In the genomic region with DNA sequence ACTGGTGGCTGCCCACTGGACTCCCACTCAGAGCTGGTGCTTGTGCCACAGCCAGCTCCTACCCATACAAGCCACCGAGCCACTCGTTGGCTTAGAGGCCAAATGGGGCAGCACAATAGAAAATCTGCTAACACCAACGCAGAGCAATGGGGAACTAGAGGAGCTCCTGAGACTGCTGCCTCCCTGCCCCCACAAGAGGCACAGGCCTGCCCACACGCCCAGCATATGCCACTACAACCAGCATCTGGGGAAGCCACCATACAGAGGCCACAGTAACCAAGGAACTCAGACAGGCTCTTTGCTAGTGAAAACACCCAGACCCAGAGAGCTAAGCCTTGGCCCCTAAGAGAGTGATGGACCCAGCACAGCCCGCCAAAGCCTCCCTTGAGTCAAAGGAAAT, we compare ENCODE assay signal across 28 cellular contexts.
DNase-seq lines count a peak whose midpoint lies in the region; ATAC-seq and TF ChIP-seq lines count a peak whose summit lies in the region.
"Had no signal": no experiment of that assay in that cellular context is flagged by ENCODE, and none has a peak within 500 bp of the region (broad histone marks: within the 10 kb centered on the region; RNA-seq: fewer than 3 reads in every experiment).

No MANE protein-coding gene starts in this region.

- no peaks in the 10 kb centered on the region; the same call in 2 of the 3 replicates for H3K36me3 Mint-ChIP-seq in GM23338 (ENCODE audit: low read depth)
- peaks cover 0 to 4% of the 10 kb centered on the region in 2 donors for H3K36me3 Mint-ChIP-seq in stimulated activated naive B cell treated with anti-CD40 and anti-IgM and Interleukin-4, amounts not matched to agents 10 μg/mL and 1 μg/mL and 100 μg/mL, for 72 hours
- H3K36me3 Mint-ChIP-seq: CD14-positive monocyte, immature natural killer cell had no signal

- TF ChIP-seq CTCF in GM23338 (conservative IDR thresholded peaks at IDR 0.05; ENCODE audit: low read depth in 2 of 2), result no peak
- no peak for TF ChIP-seq CTCF in RWPE1 (conservative IDR thresholded peaks at IDR 0.05; ENCODE audit: low read depth)

- ATAC-seq in GM23338, result peak; percentile 31
- peak; percentile 49 to 57 for ATAC-seq in stimulated activated naive B cell treated with anti-CD40 and anti-IgM and Interleukin-4, amounts not matched to agents 10 μg/mL and 1 μg/mL and 100 μg/mL, for 72 hours (replicated peaks)
- ATAC-seq: activated T-helper 17 cell treated with anti-CD3 and anti-CD28 coated beads, Interleukin-2, amount 50 U/mL, for 72 hours; left cardiac atrium; Right ventricle myocardium inferior had no signal

- POLR2A ChIA-PET in RWPE1 (lab: Yijun Ruan, JAX; ENCODE audit: low non-redundant PET), result no interaction called here

- peaks cover 8% of the 10 kb centered on the region; the same call in 2 of the 3 replicates for H3K4me1 Mint-ChIP-seq in GM23338
- peaks cover 2 to 6% of the 10 kb centered on the region in 2 donors for H3K4me1 Mint-ChIP-seq in stimulated activated naive B cell treated with anti-CD40 and anti-IgM and Interleukin-4, amounts not matched to agents 10 μg/mL and 1 μg/mL and 100 μg/mL, for 72 hours
- H3K4me1 Mint-ChIP-seq: activated CD4-positive, alpha-beta memory T cell treated with anti-CD3 and anti-CD28 coated beads, Interleukin-2, amount 10 ng/mL, durations not matched to agents 7 days and 5 days; activated T-helper 17 cell treated with anti-CD3 and anti-CD28 coated beads, Interleukin-2, amount 50 U/mL, for 72 hours; immature natural killer cell; neural crest cell had no signal

- H3K27ac ChIP-seq in GM23338 (ENCODE audit: low read depth), result no peak overlapping the region
- peak overlapping the region; percentile 26 for H3K27ac ChIP-seq in RWPE1
- H3K27ac ChIP-seq: parathyroid adenoma, PC-9, right atrium auricular region, tibial nerve had no signal

- CTCF ChIA-PET in RWPE1 (lab: Yijun Ruan, JAX), result interaction anchor here (0.6 to 1.1 kb wide), 6 partner anchors 13 to 1685 kb away, joined by 3 to 5 read pairs (median 3); no protein-coding TSS in a partner anchor

- H3K4me3 Mint-ChIP-seq in GM23338, result no peak overlapping the region
- no peak overlapping the region for H3K4me3 Mint-ChIP-seq in stimulated activated naive B cell treated with anti-CD40 and anti-IgM and Interleukin-4, amounts not matched to agents 10 μg/mL and 1 μg/mL and 100 μg/mL, for 72 hours
- H3K4me3 Mint-ChIP-seq: activated CD4-positive, alpha-beta memory T cell treated with anti-CD3 and anti-CD28 coated beads, Interleukin-2, amount 10 ng/mL, durations not matched to agents 7 days and 5 days; activated T-helper 17 cell treated with anti-CD3 and anti-CD28 coated beads, Interleukin-2, amount 50 U/mL, for 72 hours; brain; CD14-positive monocyte; immature natural killer cell; neural crest cell had no signal

- H3K27me3 Mint-ChIP-seq in GM23338 (ENCODE audit: insufficient read depth, low read depth, poor library complexity), result peaks cover under 1% of the 10 kb centered on the region
- peaks cover 14 to 19% of the 10 kb centered on the region in 2 donors for H3K27me3 Mint-ChIP-seq in stimulated activated naive B cell treated with anti-CD40 and anti-IgM and Interleukin-4, amounts not matched to agents 10 μg/mL and 1 μg/mL and 100 μg/mL, for 72 hours
- H3K27me3 Mint-ChIP-seq: activated CD4-positive, alpha-beta memory T cell treated with anti-CD3 and anti-CD28 coated beads, Interleukin-2, amount 10 ng/mL, durations not matched to agents 7 days and 5 days had no signal

- no peak for DNase-seq in GM23338 (ENCODE audit: low spot score)
- DNase-seq in RWPE1 (ENCODE audit: low spot score), result no peak
- DNase-seq in hippocampal formation (lab: John Stamatoyannopoulos, UW), result peak; percentile 29 to 34
- DNase-seq in stimulated activated naive B cell treated with anti-CD40 and anti-IgM and Interleukin-4, amounts not matched to agents 10 μg/mL and 1 μg/mL and 100 μg/mL, for 72 hours, result no peak
- DNase-seq in T1000 (lab: John Stamatoyannopoulos, UW), result no peak
- no peak for DNase-seq in SIG-M5 (lab: John Stamatoyannopoulos, UW)
- no peak for DNase-seq in SHP77 treated with DMSO at 0.1 percent for 48 hours (lab: John Stamatoyannopoulos, UW)
- DNase-seq: activated CD4-positive, alpha-beta memory T cell treated with anti-CD3 and anti-CD28 coated beads, Interleukin-2, amount 10 ng/mL, durations not matched to agents 7 days and 5 days; activated CD4-positive, alpha-beta T cell treated with anti-CD3 and anti-CD28 coated beads for 1 hour; activated CD8-positive, alpha-beta memory T cell treated with anti-CD3 and anti-CD28 coated beads, Interleukin-2, amount 50 U/mL, for 48 hours; activated naive CD4-positive, alpha-beta T cell treated with anti-CD3 and anti-CD28 coated beads, Interleukin-2, amount 50 U/mL, for 16 hours; amniotic stem cell; Calu3; immature natural killer cell; KG1; left cardiac atrium; PC-9; stimulated activated CD4-positive, alpha-beta T cell treated with anti-CD3 and anti-CD28 coated beads, Interleukin-1b, Interleukin-23, amount 100 ng/mL, for 48 hours; T-helper 2 cell had no signal

- H3K27me3 ChIP-seq in GM23338 (ENCODE audit: insufficient read depth), result no peaks in the 10 kb centered on the region
- H3K27me3 ChIP-seq: right atrium auricular region, tibial nerve had no signal

- no peaks in the 10 kb centered on the region for H3K9me3 Mint-ChIP-seq in GM23338
- peaks cover 0 to 6% of the 10 kb centered on the region in 2 donors for H3K9me3 Mint-ChIP-seq in stimulated activated naive B cell treated with anti-CD40 and anti-IgM and Interleukin-4, amounts not matched to agents 10 μg/mL and 1 μg/mL and 100 μg/mL, for 72 hours
- H3K9me3 Mint-ChIP-seq: activated CD4-positive, alpha-beta memory T cell treated with anti-CD3 and anti-CD28 coated beads, Interleukin-2, amount 10 ng/mL, durations not matched to agents 7 days and 5 days; activated T-helper 17 cell treated with anti-CD3 and anti-CD28 coated beads, Interleukin-2, amount 50 U/mL, for 72 hours; immature natural killer cell had no signal

- no peak overlapping the region for H3K27ac Mint-ChIP-seq in GM23338
- H3K27ac Mint-ChIP-seq in stimulated activated naive B cell treated with anti-CD40 and anti-IgM and Interleukin-4, amounts not matched to agents 10 μg/mL and 1 μg/mL and 100 μg/mL, for 72 hours, result no peak overlapping the region
- H3K27ac Mint-ChIP-seq: activated CD4-positive, alpha-beta memory T cell treated with anti-CD3 and anti-CD28 coated beads, Interleukin-2, amount 10 ng/mL, durations not matched to agents 7 days and 5 days; activated T-helper 17 cell treated with anti-CD3 and anti-CD28 coated beads, Interleukin-2, amount 50 U/mL, for 72 hours; immature natural killer cell had no signal

- H3F3A ChIP-seq in GM23338 (replicated peaks; ENCODE audit: low read depth), result no peaks in the 10 kb centered on the region

- H3K79me2 ChIP-seq in GM23338 (replicated peaks; ENCODE audit: insufficient read depth), result no peaks in the 10 kb centered on the region
- H3K79me2 ChIP-seq: parathyroid adenoma had no signal

- H3K9me2 ChIP-seq in GM23338 (ENCODE audit: insufficient read depth), result no peaks in the 10 kb centered on the region

- H3K4me2 ChIP-seq in GM23338, result no peak overlapping the region
- H3K4me2 ChIP-seq: PC-9, smooth muscle cell had no signal

- no peak overlapping the region for H3K4me3 ChIP-seq in GM23338
- H3K4me3 ChIP-seq: PC-9, right atrium auricular region, smooth muscle cell, tibial nerve had no signal

- no peaks in the 10 kb centered on the region for H3K4me1 ChIP-seq in GM23338 (ENCODE audit: insufficient read depth)
- H3K4me1 ChIP-seq: parathyroid adenoma, right atrium auricular region, tibial nerve had no signal

- H3K36me3 ChIP-seq in GM23338 (ENCODE audit: insufficient read depth), result no peaks in the 10 kb centered on the region
- H3K36me3 ChIP-seq: right atrium auricular region, tibial nerve had no signal

- H2AFZ ChIP-seq in GM23338, result peak overlapping the region; percentile 96
- H2AFZ ChIP-seq: parathyroid adenoma, PC-9 had no signal

- no peaks in the 10 kb centered on the region for H4K20me1 ChIP-seq in GM23338 (replicated peaks; ENCODE audit: insufficient read depth)

TF ChIP-seq in GM23338, 12 proteins besides CTCF, POLR2A, EP300 and RAD21:
- TF ChIP-seq NANOG (IDR thresholded peaks at IDR 0.05; ENCODE audit: borderline replicate concordance) (no peak), STAT1 (IDR thresholded peaks at IDR 0.05; ENCODE audit: unreplicated experiment) (no peak), ZNF331 (CRISPR knock-in tag; IDR thresholded peaks at IDR 0.05; ENCODE audit: low read depth) (no peak), CREB1 (CRISPR knock-in tag; IDR thresholded peaks at IDR 0.05; ENCODE audit: low read depth) (no peak)
- TF ChIP-seq, protein P1, sequence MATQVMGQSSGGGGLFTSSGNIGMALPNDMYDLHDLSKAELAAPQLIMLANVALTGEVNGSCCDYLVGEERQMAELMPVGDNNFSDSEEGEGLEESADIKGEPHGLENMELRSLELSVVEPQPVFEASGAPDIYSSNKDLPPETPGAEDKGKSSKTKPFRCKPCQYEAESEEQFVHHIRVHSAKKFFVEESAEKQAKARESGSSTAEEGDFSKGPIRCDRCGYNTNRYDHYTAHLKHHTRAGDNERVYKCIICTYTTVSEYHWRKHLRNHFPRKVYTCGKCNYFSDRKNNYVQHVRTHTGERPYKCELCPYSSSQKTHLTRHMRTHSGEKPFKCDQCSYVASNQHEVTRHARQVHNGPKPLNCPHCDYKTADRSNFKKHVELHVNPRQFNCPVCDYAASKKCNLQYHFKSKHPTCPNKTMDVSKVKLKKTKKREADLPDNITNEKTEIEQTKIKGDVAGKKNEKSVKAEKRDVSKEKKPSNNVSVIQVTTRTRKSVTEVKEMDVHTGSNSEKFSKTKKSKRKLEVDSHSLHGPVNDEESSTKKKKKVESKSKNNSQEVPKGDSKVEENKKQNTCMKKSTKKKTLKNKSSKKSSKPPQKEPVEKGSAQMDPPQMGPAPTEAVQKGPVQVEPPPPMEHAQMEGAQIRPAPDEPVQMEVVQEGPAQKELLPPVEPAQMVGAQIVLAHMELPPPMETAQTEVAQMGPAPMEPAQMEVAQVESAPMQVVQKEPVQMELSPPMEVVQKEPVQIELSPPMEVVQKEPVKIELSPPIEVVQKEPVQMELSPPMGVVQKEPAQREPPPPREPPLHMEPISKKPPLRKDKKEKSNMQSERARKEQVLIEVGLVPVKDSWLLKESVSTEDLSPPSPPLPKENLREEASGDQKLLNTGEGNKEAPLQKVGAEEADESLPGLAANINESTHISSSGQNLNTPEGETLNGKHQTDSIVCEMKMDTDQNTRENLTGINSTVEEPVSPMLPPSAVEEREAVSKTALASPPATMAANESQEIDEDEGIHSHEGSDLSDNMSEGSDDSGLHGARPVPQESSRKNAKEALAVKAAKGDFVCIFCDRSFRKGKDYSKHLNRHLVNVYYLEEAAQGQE (IDR thresholded peaks at IDR 0.05; ENCODE audit: unreplicated experiment), result no peak

Comparison
In these comparisons a context has a peak if more than half of its experiments do, and no peak if none do; other contexts are left out.
1. DNase-seq: peak in hippocampal formation (2 of 2); none in GM23338 (single experiment), RWPE1 (single experiment), stimulated activated naive B cell treated with anti-CD40 and anti-IgM and Interleukin-4, amounts not matched to agents 10 μg/mL and 1 μg/mL and 100 μg/mL, for 72 hours (single experiment), T1000 (single experiment), SIG-M5 (single experiment) and SHP77 treated with DMSO at 0.1 percent for 48 hours (single experiment).